38 cellular contexts compared by ENCODE assay signal in the genomic region with DNA sequence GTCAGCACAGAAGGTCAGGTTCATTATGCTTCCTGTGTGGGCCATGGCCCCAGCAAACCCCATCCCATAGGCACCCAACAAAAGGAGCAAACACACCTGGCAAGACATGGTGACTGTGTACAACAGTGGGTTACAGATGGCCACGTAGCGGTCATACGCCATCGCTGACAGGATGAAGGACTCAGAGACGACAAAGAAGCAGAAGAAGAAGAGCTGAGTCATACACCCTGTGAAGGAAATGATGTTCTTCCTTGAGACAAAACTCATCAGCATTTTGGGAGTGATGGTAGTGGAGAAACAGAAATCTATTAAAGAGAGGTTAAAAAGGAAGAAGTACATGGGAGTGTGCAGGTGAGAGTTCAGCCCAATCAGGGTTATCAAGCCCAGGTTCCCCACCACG. TPM values are rescaled to one million over a fixed set of nuclear protein-coding genes. Genes with fewer than 3 reads are reported as not detected.
"Had no signal": no experiment of that assay in that cellular context is flagged by ENCODE, and none has a peak within 500 bp of the region (broad histone marks: within the 10 kb centered on the region; RNA-seq: fewer than 3 reads in every experiment).

No MANE protein-coding gene starts in this region.

- H3K36me3 Mint-ChIP-seq: activated naive CD4-positive, alpha-beta T cell treated with anti-CD3 and anti-CD28 coated beads, Interleukin-2, amount 50 U/mL, for 24 hours; activated naive CD8-positive, alpha-beta T cell treated with anti-CD3 and anti-CD28 coated beads, Interleukin-2, amount 10 ng/mL, durations not matched to agents 7 days and 5 days; IgD-negative memory B cell had no signal

- H3K9me2 ChIP-seq: SK-N-SH had no signal

- H3K27ac Mint-ChIP-seq: activated CD4-positive, alpha-beta memory T cell treated with anti-CD3 and anti-CD28 coated beads, Interleukin-2, amount 10 ng/mL, durations not matched to agents 7 days and 5 days; activated naive CD4-positive, alpha-beta T cell treated with anti-CD3 and anti-CD28 coated beads, Interleukin-2, amount 50 U/mL, for 24 hours; activated naive CD8-positive, alpha-beta T cell treated with anti-CD3 and anti-CD28 coated beads, Interleukin-2, amount 10 ng/mL, durations not matched to agents 7 days and 5 days; activated T-cell treated with anti-CD3 and anti-CD28 coated beads, Interleukin-2, amount 50 U/mL, for 72 hours; activated T-helper 2 cell treated with anti-CD3 and anti-CD28 coated beads, Interferon-gamma antibody, Interleukin-2, Interleukin-4, amounts not matched to agents 10 μg/mL and 5 μg/mL and 100 μg/mL, durations not matched to agents 14 hours and 24 hours and 36 hours; IgD-negative memory B cell; T-helper 1 cell treated with Interleukin-12 subunit alpha and Interleukin-12 subunit beta and Interleukin-4 antibody, amounts not matched to agents 30 μg/mL and 1 μg/mL, for 36 hours; T-helper 2 cell treated with Interferon-gamma antibody and Interleukin-4, amounts not matched to agents 5 μg/mL and 100 μg/mL, for 36 hours had no signal

- ATAC-seq: activated T-cell treated with anti-CD3 and anti-CD28 coated beads, Interleukin-2, amount 50 U/mL, for 72 hours; Panc1 had no signal

- H3K36me3 ChIP-seq: ascending aorta, SJSA1, WERI-Rb-1 had no signal

- H3K4me3 Mint-ChIP-seq: activated CD4-positive, alpha-beta memory T cell treated with anti-CD3 and anti-CD28 coated beads, Interleukin-2, amount 10 ng/mL, durations not matched to agents 7 days and 5 days; activated naive CD4-positive, alpha-beta T cell treated with anti-CD3 and anti-CD28 coated beads, Interleukin-2, amount 50 U/mL, for 24 hours; activated naive CD8-positive, alpha-beta T cell treated with anti-CD3 and anti-CD28 coated beads, Interleukin-2, amount 10 ng/mL, durations not matched to agents 7 days and 5 days; activated T-cell treated with anti-CD3 and anti-CD28 coated beads, Interleukin-2, amount 50 U/mL, for 72 hours; IgD-negative memory B cell; T-helper 1 cell treated with Interleukin-12 subunit alpha and Interleukin-12 subunit beta and Interleukin-4 antibody, amounts not matched to agents 30 μg/mL and 1 μg/mL, for 36 hours; T-helper 2 cell treated with Interferon-gamma antibody and Interleukin-4, amounts not matched to agents 5 μg/mL and 100 μg/mL, for 36 hours had no signal

- H3K27me3 ChIP-seq: ascending aorta, SJSA1 had no signal

- H3K4me1 ChIP-seq: ascending aorta, SJSA1 had no signal

- H3K4me1 Mint-ChIP-seq: activated CD4-positive, alpha-beta memory T cell treated with anti-CD3 and anti-CD28 coated beads, Interleukin-2, amount 10 ng/mL, durations not matched to agents 7 days and 5 days; activated naive CD4-positive, alpha-beta T cell treated with anti-CD3 and anti-CD28 coated beads, Interleukin-2, amount 50 U/mL, for 24 hours; IgD-negative memory B cell had no signal

- H3K4me3 ChIP-seq: ascending aorta, SJSA1 had no signal

- H3K9me3 ChIP-seq: ascending aorta, SJSA1, SK-N-SH had no signal

- H3K27ac ChIP-seq: ascending aorta, SJSA1, WERI-Rb-1 had no signal

- H3K9me3 Mint-ChIP-seq: activated CD4-positive, alpha-beta memory T cell treated with anti-CD3 and anti-CD28 coated beads, Interleukin-2, amount 10 ng/mL, durations not matched to agents 7 days and 5 days; activated naive CD8-positive, alpha-beta T cell treated with anti-CD3 and anti-CD28 coated beads, Interleukin-2, amount 10 ng/mL, durations not matched to agents 7 days and 5 days; activated T-helper 2 cell treated with anti-CD3 and anti-CD28 coated beads, Interferon-gamma antibody, Interleukin-2, Interleukin-4, amounts not matched to agents 10 μg/mL and 5 μg/mL and 100 μg/mL, durations not matched to agents 14 hours and 24 hours and 36 hours; IgD-negative memory B cell; T-helper 1 cell treated with Interleukin-12 subunit alpha and Interleukin-12 subunit beta and Interleukin-4 antibody, amounts not matched to agents 30 μg/mL and 1 μg/mL, for 36 hours; T-helper 2 cell treated with Interferon-gamma antibody and Interleukin-4, amounts not matched to agents 5 μg/mL and 100 μg/mL, for 36 hours had no signal

- H3K4me2 ChIP-seq: SK-N-SH had no signal

- DNase-seq: activated CD4-positive, alpha-beta memory T cell treated with anti-CD3 and anti-CD28 coated beads, Interleukin-2, amount 10 ng/mL, durations not matched to agents 7 days and 5 days; activated CD4-positive, alpha-beta T cell treated with anti-CD3 and anti-CD28 coated beads for 1 hour; activated CD4-positive, alpha-beta T cell treated with anti-CD3 and anti-CD28 coated beads for 48 hours; activated CD4-positive, CD25-positive, alpha-beta regulatory T cell; activated gamma-delta T cell; activated naive CD4-positive, alpha-beta T cell treated with Interleukin-2 at 50 U/mL for 16 hours; activated naive CD8-positive, alpha-beta T cell treated with anti-CD3 and anti-CD28 coated beads, Interleukin-2, amount 10 ng/mL, durations not matched to agents 7 days and 5 days; activated T-cell treated with anti-CD3 and anti-CD28 coated beads, Interleukin-2, amount 50 U/mL, for 1 hour; activated T-cell treated with anti-CD3 and anti-CD28 coated beads, Interleukin-2, amount 50 U/mL, for 72 hours; amygdala; KG1; MM.1S; NCI-H1092 treated with DMSO at 0.1 percent for 48 hours; NCI-H1417; NCI-H146; NCI-H187 treated with DMSO at 0.1 percent for 48 hours; NCI-H2081; NCI-H226; NCI-H524 treated with DMSO at 0.1 percent for 48 hours; NK-92 treated with Interleukin-12 subunit alpha and Interleukin-12 subunit beta, amount 100 ng/mL, for 24 hours; OCI-M1; SHP77 treated with DMSO at 0.1 percent for 48 hours; SK-N-SH; WERI-Rb-1 had no signal

RNA-seq across cellular contexts. Expression of a gene that starts 0.3 kb away (rescaled TPM):
- total RNA-seq: activated CD4-positive, alpha-beta memory T cell treated with anti-CD3 and anti-CD28 coated beads, Interleukin-2, amount 10 ng/mL, durations not matched to agents 7 days and 5 days; activated CD8-positive, alpha-beta memory T cell treated with anti-CD3 and anti-CD28 coated beads for 36 hours; activated naive CD8-positive, alpha-beta T cell treated with anti-CD3 and anti-CD28 coated beads, Interleukin-2, amount 10 ng/mL, durations not matched to agents 7 days and 5 days; activated T-cell treated with anti-CD3 and anti-CD28 coated beads, Interleukin-2, amount 50 U/mL, for 72 hours; activated T-helper 2 cell treated with anti-CD3 and anti-CD28 coated beads, Interferon-gamma antibody, Interleukin-2, Interleukin-4, amounts not matched to agents 10 μg/mL and 5 μg/mL and 100 μg/mL, durations not matched to agents 14 hours and 24 hours and 36 hours; ascending aorta; cardiac septum; LHCN-M2; NCI-H460; RPMI7951; SJSA1 had no signal
- polyA plus RNA-seq: adipose tissue, IgD-negative memory B cell, SK-N-SH had no signal

RNA-seq across cellular contexts. Expression of a gene that starts 26.7 kb away (rescaled TPM):
- total RNA-seq: activated CD4-positive, alpha-beta memory T cell treated with anti-CD3 and anti-CD28 coated beads, Interleukin-2, amount 10 ng/mL, durations not matched to agents 7 days and 5 days; activated CD8-positive, alpha-beta memory T cell treated with anti-CD3 and anti-CD28 coated beads for 36 hours; activated naive CD8-positive, alpha-beta T cell treated with anti-CD3 and anti-CD28 coated beads, Interleukin-2, amount 10 ng/mL, durations not matched to agents 7 days and 5 days; activated T-cell treated with anti-CD3 and anti-CD28 coated beads, Interleukin-2, amount 50 U/mL, for 72 hours; activated T-helper 2 cell treated with anti-CD3 and anti-CD28 coated beads, Interferon-gamma antibody, Interleukin-2, Interleukin-4, amounts not matched to agents 10 μg/mL and 5 μg/mL and 100 μg/mL, durations not matched to agents 14 hours and 24 hours and 36 hours; ascending aorta; cardiac septum; LHCN-M2; NCI-H460; RPMI7951; SJSA1 had no signal
- polyA plus RNA-seq: IgD-negative memory B cell, SK-N-SH had no signal
